In genomic region chr7:84612976-84613375, GRCh38 we compare ENCODE assay signal across 21 cellular contexts.
DNase-seq lines count a peak whose midpoint lies in the region; ATAC-seq and TF ChIP-seq lines count a peak whose summit lies in the region.
"Had no signal": no experiment of that assay in that cellular context is flagged by ENCODE, and none has a peak within 500 bp of the region (broad histone marks: within the 10 kb centered on the region; RNA-seq: fewer than 3 reads in every experiment).

No MANE protein-coding gene starts in this region.

- no peaks in the 10 kb centered on the region for H3K36me3 ChIP-seq in fibroblast of lung (ENCODE audit: control insufficient read depth, insufficient read depth, low read length)
- H3K36me3 ChIP-seq in neural cell (ENCODE audit: insufficient read depth, low read length): no peaks in the 10 kb centered on the region

- ATAC-seq in T-helper 17 cell (no peak), GM19351 (IDR thresholded peaks at IDR 0.05; ENCODE audit: unreplicated experiment) (no peak)
- ATAC-seq: CD8-positive, alpha-beta T cell; SK-N-SH treated with all-trans-retinoic acid at 6 μM for 48 hours had no signal

- H3K4me1 Mint-ChIP-seq in progenitor cell of endocrine pancreas (ENCODE audit: low read depth) (no peaks in the 10 kb centered on the region), T-helper 17 cell (no peaks in the 10 kb centered on the region)
- H3K4me1 Mint-ChIP-seq: B cell had no signal

- H3K4me3 ChIP-seq in fibroblast of lung (replicated peaks in 1 of 4; ENCODE audit: control extremely low read depth in 1 of 4, insufficient read depth in 1 of 4, low read depth in 3 of 4, low read length in 4 of 4) (no peak overlapping the region), neural cell (ENCODE audit: low read length) (peak overlapping the region; percentile 16)

- H3K36me3 Mint-ChIP-seq in progenitor cell of endocrine pancreas (ENCODE audit: insufficient read depth): no peaks in the 10 kb centered on the region
- no peaks in the 10 kb centered on the region for H3K36me3 Mint-ChIP-seq in T-helper 17 cell (ENCODE audit: low read depth)
- H3K36me3 Mint-ChIP-seq: CD8-positive, alpha-beta T cell had no signal

- TF ChIP-seq EP300 in neural cell (conservative IDR thresholded peaks at IDR 0.05; ENCODE audit: poor library complexity, severe bottlenecking): peak; percentile 46

- H3K9me3 ChIP-seq in fibroblast of lung (ENCODE audit: control insufficient read depth, insufficient read depth, low read depth, low read length): no peaks in the 10 kb centered on the region
- H3K9me3 ChIP-seq in neural cell (ENCODE audit: low read length): no peaks in the 10 kb centered on the region
- H3K9me3 ChIP-seq in T-helper 17 cell (ENCODE audit: control insufficient read depth, low read length, poor library complexity, severe bottlenecking): no peaks in the 10 kb centered on the region
- H3K9me3 ChIP-seq: Caco-2 had no signal

- H4K20me1 ChIP-seq in fibroblast of lung (ENCODE audit: control insufficient read depth, extremely low read depth, insufficient read depth, low read length) (no peaks in the 10 kb centered on the region), neural cell (ENCODE audit: insufficient read depth) (no peaks in the 10 kb centered on the region)

- H3K9ac ChIP-seq in fibroblast of lung (ENCODE audit: insufficient read depth, low read length): no peak overlapping the region
- no peak overlapping the region for H3K9ac ChIP-seq in neural cell (ENCODE audit: low read length)

- H3K27me3 Mint-ChIP-seq in progenitor cell of endocrine pancreas (no peaks in the 10 kb centered on the region), T-helper 17 cell (no peaks in the 10 kb centered on the region)
- H3K27me3 Mint-ChIP-seq: B cell had no signal

- no peaks in the 10 kb centered on the region for H3K9me3 Mint-ChIP-seq in progenitor cell of endocrine pancreas (ENCODE audit: low read depth)

- no peaks in the 10 kb centered on the region for H3K9me2 ChIP-seq in neural cell (ENCODE audit: insufficient read depth, low read length)

- TF ChIP-seq CTCF in fibroblast of lung (conservative IDR thresholded peaks at IDR 0.05 in 1 of 2, IDR thresholded peaks at IDR 0.05 in 1 of 2; ENCODE audit: low read depth in 1 of 2, low read length in 2 of 2): no peak
- no peak for TF ChIP-seq CTCF in neural cell (IDR thresholded peaks at IDR 0.05; ENCODE audit: poor library complexity, severe bottlenecking)
- no peak for TF ChIP-seq CTCF in progenitor cell of endocrine pancreas (IDR thresholded peaks at IDR 0.05; ENCODE audit: unreplicated experiment)

- H3K4me1 ChIP-seq in fibroblast of lung (ENCODE audit: control insufficient read depth, extremely low read depth, insufficient read depth, low read length): no peaks in the 10 kb centered on the region
- H3K4me1 ChIP-seq: Caco-2 had no signal

- H3K4me3 Mint-ChIP-seq in progenitor cell of endocrine pancreas (ENCODE audit: low read depth) (no peak overlapping the region), T-helper 17 cell (no peak overlapping the region)
- H3K4me3 Mint-ChIP-seq: B cell; CD8-positive, alpha-beta T cell had no signal

- H2AFZ ChIP-seq in fibroblast of lung (ENCODE audit: low read length): peak overlapping the region; percentile 7
- H2AFZ ChIP-seq in neural cell (ENCODE audit: low read depth, low read length): no peak overlapping the region

- H3K27ac ChIP-seq in fibroblast of lung (ENCODE audit: insufficient read depth, low read length) (no peak overlapping the region), neural cell (ENCODE audit: low read length) (peak overlapping the region; percentile 46)
- H3K27ac ChIP-seq: C4-2B had no signal

- H3K4me2 ChIP-seq in fibroblast of lung (ENCODE audit: extremely low read depth, insufficient read depth, low read length): no peak overlapping the region
- peak overlapping the region; percentile 38 for H3K4me2 ChIP-seq in neural cell (ENCODE audit: low read length)

- H3K27me3 ChIP-seq in fibroblast of lung (ENCODE audit: control insufficient read depth, insufficient read depth, low read length): no peaks in the 10 kb centered on the region
- no peaks in the 10 kb centered on the region for H3K27me3 ChIP-seq in neural cell (ENCODE audit: insufficient read depth, low read depth, low read length)

- no peak overlapping the region for H3K27ac Mint-ChIP-seq in progenitor cell of endocrine pancreas
- no peak overlapping the region for H3K27ac Mint-ChIP-seq in T-helper 17 cell
- H3K27ac Mint-ChIP-seq: B cell; CD8-positive, alpha-beta T cell had no signal

- no peaks in the 10 kb centered on the region for H3F3A ChIP-seq in neural cell (ENCODE audit: insufficient read depth, low read length, poor library complexity, severe bottlenecking)

- TF ChIP-seq RAD21 in neural cell (conservative IDR thresholded peaks at IDR 0.05): no peak

- peak; percentile 3 for DNase-seq in AG08395 (ENCODE audit: low spot score)
- peak; percentile 24 for DNase-seq in NCI-H2227 (lab: John Stamatoyannopoulos, UW; ENCODE audit: unreplicated experiment)
- no peak for DNase-seq in fibroblast of lung (ENCODE audit: low read depth in 2 of 2)
- DNase-seq in progenitor cell of endocrine pancreas (ENCODE audit: low spot score, unreplicated experiment): no peak
- DNase-seq in DMS 273 treated with DMSO at 0.1 percent for 48 hours (lab: John Stamatoyannopoulos, UW): no peak
- no peak for DNase-seq in T-helper 17 cell
- DNase-seq: 8988T; Caco-2; CD8-positive, alpha-beta T cell; GF-D8; H7; KBM-7; NCI-H1105 treated with DMSO at 0.1 percent for 48 hours; NCI-H2029; NCI-H526 treated with DMSO at 0.1 percent for 48 hours; OCI-M1 had no signal

- H3K79me2 ChIP-seq in fibroblast of lung (ENCODE audit: control insufficient read depth, insufficient read depth, low read length) (no peaks in the 10 kb centered on the region), neural cell (replicated peaks; ENCODE audit: insufficient read depth, low read length) (no peaks in the 10 kb centered on the region)

TF ChIP-seq in neural cell, 6 proteins besides CTCF, POLR2A, EP300 and RAD21:
- no peak for TF ChIP-seq TAF1 (IDR thresholded peaks at IDR 0.05; ENCODE audit: low read depth)
- no peak for TF ChIP-seq REST (IDR thresholded peaks at IDR 0.05; ENCODE audit: borderline replicate concordance)
- TF ChIP-seq POLR2AphosphoS5 (IDR thresholded peaks at IDR 0.05): peak; percentile 64
- TF ChIP-seq EZH2 (IDR thresholded peaks at IDR 0.05; ENCODE audit: borderline replicate concordance, insufficient read depth, low read length, poor library complexity, severe bottlenecking): no peak
- no peak for TF ChIP-seq MXI1 (conservative IDR thresholded peaks at IDR 0.05; ENCODE audit: poor library complexity, severe bottlenecking)
- no peak for TF ChIP-seq SMC3 (conservative IDR thresholded peaks at IDR 0.05; ENCODE audit: poor library complexity)

Comparison
In these comparisons a context has a peak if more than half of its experiments do, and no peak if none do; other contexts are left out.
1. DNase-seq: peak in AG08395 (single experiment) and NCI-H2227 (single experiment); none in fibroblast of lung (0 of 2), progenitor cell of endocrine pancreas (single experiment), DMS 273 treated with DMSO at 0.1 percent for 48 hours (single experiment) and T-helper 17 cell (0 of 3).